Comparison of ENCODE assay signal across 1 cellular context in the genomic region with DNA sequence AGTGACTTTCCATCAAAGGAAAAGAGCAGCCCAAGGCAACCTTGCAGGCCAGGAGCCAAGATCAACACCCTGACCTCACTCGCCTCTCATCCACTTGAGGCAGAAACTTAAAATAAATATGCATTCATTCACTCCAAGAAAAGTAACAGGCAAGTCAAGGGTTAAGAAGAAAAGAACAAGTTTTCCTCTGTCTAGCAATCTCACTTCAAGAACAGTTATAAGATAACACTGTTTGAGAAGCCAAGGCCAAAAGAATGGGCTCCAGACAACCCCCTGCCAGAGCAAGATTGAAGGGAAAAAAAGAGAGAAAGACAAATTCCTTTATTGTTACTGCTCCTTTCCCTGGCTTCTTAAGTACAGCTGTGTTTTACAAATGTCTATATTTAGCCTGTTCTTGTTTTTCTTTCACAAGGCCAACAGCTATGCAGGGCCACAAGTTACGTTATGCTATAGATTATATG.
TF ChIP-seq lines count a peak whose summit lies in the region.

No MANE protein-coding gene starts in this region.

TF ChIP-seq in endothelial cell of umbilical vein, 7 proteins besides CTCF, POLR2A, EP300 and RAD21:
- TF ChIP-seq, protein P1, sequence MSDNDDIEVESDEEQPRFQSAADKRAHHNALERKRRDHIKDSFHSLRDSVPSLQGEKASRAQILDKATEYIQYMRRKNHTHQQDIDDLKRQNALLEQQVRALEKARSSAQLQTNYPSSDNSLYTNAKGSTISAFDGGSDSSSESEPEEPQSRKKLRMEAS (IDR thresholded peaks at IDR 0.05; ENCODE audit: insufficient read depth, insufficient read length): no peak
- TF ChIP-seq EZH2 (IDR thresholded peaks at IDR 0.05; ENCODE audit: borderline replicate concordance, low read depth, low read length, severe bottlenecking): no peak
- no peak for TF ChIP-seq MYC (IDR thresholded peaks at IDR 0.05; ENCODE audit: low read depth, low read length)
- TF ChIP-seq FOS (IDR thresholded peaks at IDR 0.05; ENCODE audit: borderline replicate concordance, insufficient read depth, low read length): no peak
- no peak for TF ChIP-seq POLR2AphosphoS5 (IDR thresholded peaks at IDR 0.05; ENCODE audit: insufficient read depth, low read depth, low read length)
- no peak for TF ChIP-seq JUN (IDR thresholded peaks at IDR 0.05; ENCODE audit: borderline replicate concordance, insufficient read depth, insufficient read length, low read depth)
- TF ChIP-seq GATA2 (IDR thresholded peaks at IDR 0.05; ENCODE audit: insufficient read depth, insufficient read length, low read depth, low read length): no peak
